Comparison of ENCODE assay signal across 13 cellular contexts in genomic region chr16:17101646-17102045, GRCh38.
DNase-seq lines count a peak whose midpoint lies in the region; ATAC-seq and TF ChIP-seq lines count a peak whose summit lies in the region.
"Had no signal": no experiment of that assay in that cellular context is flagged by ENCODE, and none has a peak within 500 bp of the region (broad histone marks: within the 10 kb centered on the region; RNA-seq: fewer than 3 reads in every experiment).

No MANE protein-coding gene starts in this region.

- H3K9me2 ChIP-seq in GM23248 (ENCODE audit: insufficient read depth), result no peaks in the 10 kb centered on the region

- no peak overlapping the region for H2AFZ ChIP-seq in GM23248

- no TSS peak for BruUV-seq in Caco-2 (replicated peaks; lab: Mats Ljungman, UMichigan)

- H3K27ac ChIP-seq in GM23248, result no peak overlapping the region
- H3K27ac ChIP-seq: adrenal gland had no signal

- H3K27me3 ChIP-seq in Caco-2 (replicated peaks; ENCODE audit: control insufficient read depth, insufficient read depth, low read length), result no peaks in the 10 kb centered on the region; the same call in 1 of the 2 replicates
- no peaks in the 10 kb centered on the region for H3K27me3 ChIP-seq in GM23248 (replicated peaks; ENCODE audit: insufficient read depth)
- H3K27me3 ChIP-seq: adrenal gland had no signal

- H3K4me3 Mint-ChIP-seq in Caco-2 (ENCODE audit: unreplicated experiment), result no peak overlapping the region
- H3K4me3 Mint-ChIP-seq: CD4-positive, alpha-beta memory T cell had no signal

- H3K79me2 ChIP-seq in GM23248 (ENCODE audit: insufficient read depth), result no peaks in the 10 kb centered on the region

- CTCF ChIA-PET in Caco-2 (lab: Charles Lee), result no interaction called here

- DNase-seq in Caco-2 (peak; percentile 43 to 61), GM23248 (peak; percentile 16), SK-MEL-5 (ENCODE audit: low read depth, low spot score) (peak; percentile 60), iPS DF 4.7 (ENCODE audit: extremely low read depth, low spot score) (peak; percentile 66), cardiac septum (ENCODE audit: low spot score) (no peak)
- no peak for DNase-seq in activated naive CD4-positive, alpha-beta T cell treated with Interleukin-2 at 50 U/mL for 16 hours
- DNase-seq in activated CD4-positive, alpha-beta T cell treated with anti-CD3 and anti-CD28 coated beads for 48 hours, result no peak
- DNase-seq: adrenal gland; CD4-positive, alpha-beta memory T cell; stimulated activated CD4-positive, alpha-beta T cell treated with anti-CD3 and anti-CD28 coated beads, Interleukin-2, amount 100 ng/mL, for 48 hours; stimulated activated naive CD4-positive, alpha-beta T cell treated with Interleukin-2 at 50 U/mL for 16 hours; T-helper 9 cell had no signal

- no peaks in the 10 kb centered on the region for H3K36me3 ChIP-seq in Caco-2 (ENCODE audit: control insufficient read depth, insufficient read depth, low read length)
- H3K36me3 ChIP-seq in GM23248 (ENCODE audit: low read depth), result no peaks in the 10 kb centered on the region
- H3K36me3 ChIP-seq: adrenal gland had no signal

- H3K9me3 ChIP-seq in Caco-2 (no peaks in the 10 kb centered on the region), GM23248 (ENCODE audit: low read depth) (no peaks in the 10 kb centered on the region)
- H3K9me3 ChIP-seq: adrenal gland had no signal

- no peak overlapping the region for H3K4me3 ChIP-seq in Caco-2 (ENCODE audit: low read depth, low read length)
- H3K4me3 ChIP-seq in GM23248, result no peak overlapping the region
- H3K4me3 ChIP-seq: adrenal gland had no signal

- no peak for ATAC-seq in HG02938 (IDR thresholded peaks at IDR 0.05; ENCODE audit: unreplicated experiment)

- H3K27me3 Mint-ChIP-seq in Caco-2 (ENCODE audit: insufficient read depth, unreplicated experiment), result no peaks in the 10 kb centered on the region
- H3K27me3 Mint-ChIP-seq: CD4-positive, alpha-beta memory T cell had no signal

- TF ChIP-seq CTCF in Caco-2 (IDR thresholded peaks at IDR 0.05; ENCODE audit: insufficient read depth in 1 of 2, low read depth in 1 of 2, low read length in 1 of 2, severe bottlenecking in 1 of 2, unreplicated experiment in 1 of 2), result no peak

- no peaks in the 10 kb centered on the region for H3K9me3 Mint-ChIP-seq in Caco-2 (ENCODE audit: unreplicated experiment)

- H3K36me3 Mint-ChIP-seq in Caco-2 (ENCODE audit: insufficient read depth, unreplicated experiment), result peaks cover 6% of the 10 kb centered on the region

- intact Hi-C loops in Caco-2 (cut with micrococcal nuclease; ENCODE audit: unreplicated experiment), result no loop called here
- intact Hi-C loops in cardiac septum (cut with DNase I), result no loop called here

- POLR2A ChIA-PET in Caco-2 (lab: Charles Lee), result no interaction called here

- H3K27ac Mint-ChIP-seq in Caco-2 (ENCODE audit: unreplicated experiment), result no peak overlapping the region
- H3K27ac Mint-ChIP-seq: CD4-positive, alpha-beta memory T cell had no signal

- H3F3A ChIP-seq in GM23248 (ENCODE audit: insufficient read depth), result peaks cover 8% of the 10 kb centered on the region; the same call in 1 of the 2 replicates

- H3K4me2 ChIP-seq in GM23248 (ENCODE audit: unreplicated experiment), result no peak overlapping the region

- no peaks in the 10 kb centered on the region for H3K4me1 ChIP-seq in Caco-2
- no peaks in the 10 kb centered on the region for H3K4me1 ChIP-seq in GM23248 (ENCODE audit: insufficient read depth)
- H3K4me1 ChIP-seq: adrenal gland had no signal

- in situ Hi-C loops in GM23248 (cut with MboI), result no loop called here
- in situ Hi-C loops in SK-MEL-5 (cut with HindIII; ENCODE audit: low pct_unique_long_range_greater_than_20kb, low sequenced_read_pairs), result no loop called here

- no peaks in the 10 kb centered on the region for H3K4me1 Mint-ChIP-seq in Caco-2 (ENCODE audit: low read depth, unreplicated experiment)

- no peak overlapping the region for H3K9ac ChIP-seq in GM23248

- no peaks in the 10 kb centered on the region for H4K20me1 ChIP-seq in GM23248 (ENCODE audit: insufficient read depth)

- WGBS in GM23248 (ENCODE audit: low coverage in 1 of 2, low lambda C conversion rate in 2 of 2, missing lambda C conversion rate in 2 of 2), 2 experiments, result 82 to 90% methylated on average over 2 of the region's 2 CpGs

Comparison
In these comparisons a context has a peak if more than half of its experiments do, and no peak if none do; other contexts are left out.
1. DNase-seq: peak in Caco-2 (2 of 2), GM23248 (single experiment), SK-MEL-5 (single experiment) and iPS DF 4.7 (single experiment); none in activated naive CD4-positive, alpha-beta T cell treated with Interleukin-2 at 50 U/mL for 16 hours (single experiment), cardiac septum (single experiment) and activated CD4-positive, alpha-beta T cell treated with anti-CD3 and anti-CD28 coated beads for 48 hours (single experiment).